ENCODE assay signal across 24 cellular contexts in the genomic region with DNA sequence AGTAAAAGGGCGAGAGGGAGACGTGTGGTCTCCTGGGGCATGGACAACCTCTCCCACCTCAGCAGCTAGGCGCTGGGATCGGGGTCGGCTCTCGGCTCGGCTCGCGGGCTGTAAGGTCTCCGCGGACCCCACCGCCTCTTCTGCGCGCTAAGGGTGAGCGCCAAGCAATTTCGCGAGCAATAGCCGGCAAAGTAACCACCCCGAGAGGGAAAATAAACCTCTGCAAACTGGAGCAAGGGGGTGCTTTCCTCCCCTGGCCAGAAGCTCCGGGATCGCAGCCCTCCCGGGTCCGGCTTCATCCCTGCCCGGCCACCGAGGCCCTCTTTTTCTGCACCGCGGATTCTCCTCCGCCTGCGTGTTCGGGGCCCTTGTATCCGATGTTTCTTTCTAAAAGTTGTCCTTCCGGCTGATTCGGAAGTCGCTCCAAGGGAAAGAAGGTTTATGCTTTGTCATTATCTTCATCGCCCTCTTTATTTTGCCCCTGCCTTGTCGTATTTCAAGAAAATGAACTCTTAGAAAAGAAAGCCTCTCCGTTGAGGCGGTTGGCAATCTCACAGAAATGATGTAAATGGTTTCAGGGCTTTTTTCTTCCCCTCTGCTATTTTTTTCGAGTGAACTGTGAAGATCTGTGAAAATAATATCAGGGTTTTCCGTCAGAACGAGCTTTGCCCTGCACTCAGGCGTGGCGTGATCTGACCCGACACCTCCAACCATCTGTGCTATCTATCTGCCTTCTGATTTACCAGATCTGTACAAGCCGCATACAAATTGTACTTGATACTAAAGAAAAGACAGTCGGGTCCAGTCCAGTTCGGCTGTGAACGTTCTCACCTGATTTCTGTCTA. TPM values are rescaled to one million over a fixed set of nuclear protein-coding genes. Genes with fewer than 3 reads are reported as not detected.
DNase-seq lines count a peak whose midpoint lies in the region; FAIRE-seq and TF ChIP-seq lines count a peak whose summit lies in the region.
"Had no signal": no experiment of that assay in that cellular context is flagged by ENCODE, and none has a peak within 500 bp of the region (broad histone marks: within the 10 kb centered on the region; RNA-seq: fewer than 3 reads in every experiment).

No MANE protein-coding gene starts in this region.

- H3K9me3 ChIP-seq in HUES48 (ENCODE audit: control insufficient read depth, insufficient read depth, low read length) = no peaks in the 10 kb centered on the region
- H3K9me3 ChIP-seq: tibial artery had no signal

- no peak overlapping the region for H3K9ac ChIP-seq in HUES48 (ENCODE audit: low read depth, low read length)

- no peak for TF ChIP-seq CTCF in progenitor cell of endocrine pancreas (IDR thresholded peaks at IDR 0.05; ENCODE audit: unreplicated experiment)

- H3K4me1 Mint-ChIP-seq in progenitor cell of endocrine pancreas (ENCODE audit: low read depth) = no peaks in the 10 kb centered on the region

- H3K27me3 ChIP-seq in HUES48 (ENCODE audit: control insufficient read depth, insufficient read depth, low read length) = peaks cover 100% of the 10 kb centered on the region

- peaks cover 99% of the 10 kb centered on the region for H3K27me3 Mint-ChIP-seq in progenitor cell of endocrine pancreas

- H3K4me3 ChIP-seq in HUES48 (ENCODE audit: low read depth, low read length) (peak overlapping the region; percentile 41), iPS-11a (ENCODE audit: low read depth, low read length) (peak overlapping the region; percentile 9)
- H3K4me3 ChIP-seq: cardiac muscle cell, tibial artery had no signal

- H3K27ac ChIP-seq in HUES48 (ENCODE audit: low read depth, low read length) = no peak overlapping the region
- H3K27ac ChIP-seq: cardiac muscle cell, tibial artery had no signal

- H3K9me3 Mint-ChIP-seq in progenitor cell of endocrine pancreas (ENCODE audit: low read depth) = no peaks in the 10 kb centered on the region
- H3K9me3 Mint-ChIP-seq: stimulated activated naive CD8-positive, alpha-beta T cell treated with anti-CD3 and anti-CD28 coated beads, Interleukin-15, Interleukin-2, amounts not matched to agents 100 ng/mL and 50 ng/mL, for 24 hours had no signal

- DNase-seq in NCI-H2171 treated with DMSO at 0.1 percent for 48 hours (lab: John Stamatoyannopoulos, UW) (peak; percentile 81), progenitor cell of endocrine pancreas (ENCODE audit: low spot score, unreplicated experiment) (no peak), frontal cortex (ENCODE audit: low spot score in 2 of 2) (no peak), RKO (ENCODE audit: low spot score) (no peak)
- no peak for DNase-seq in activated CD8-positive, alpha-beta memory T cell treated with anti-CD3 and anti-CD28 coated beads, Interleukin-2, amount 50 U/mL, for 48 hours
- DNase-seq: activated CD4-positive, alpha-beta T cell treated with anti-CD3 and anti-CD28 coated beads for 4 hours; activated gamma-delta T cell treated with Interleukin-2 at 50 U/mL for 16 hours; CD4-positive, alpha-beta memory T cell; dermis blood vessel endothelial cell; DMS53; HCEC 1CT; left cardiac atrium; naive thymus-derived CD8-positive, alpha-beta T cell; NCI-H524 treated with DMSO at 0.1 percent for 48 hours; small intestine; stimulated activated CD4-positive, alpha-beta T cell treated with anti-CD3 and anti-CD28 coated beads, Interleukin-2, amount 100 ng/mL, for 48 hours; tibial artery had no signal

- FAIRE-seq in frontal cortex (lab: Jason Lieb, UNC) = no peak
- FAIRE-seq: small intestine had no signal

- H3K36me3 Mint-ChIP-seq in progenitor cell of endocrine pancreas (ENCODE audit: insufficient read depth) = no peaks in the 10 kb centered on the region
- H3K36me3 Mint-ChIP-seq: CD4-positive, alpha-beta memory T cell had no signal

- peaks cover 43% of the 10 kb centered on the region for H3K4me1 ChIP-seq in HUES48 (ENCODE audit: control insufficient read depth, insufficient read depth, low read length)

- no peaks in the 10 kb centered on the region for H3K36me3 ChIP-seq in HUES48 (ENCODE audit: control insufficient read depth, insufficient read depth, low read length)
- H3K36me3 ChIP-seq: cardiac muscle cell, tibial artery had no signal

- no peak overlapping the region for H3K4me3 Mint-ChIP-seq in progenitor cell of endocrine pancreas (ENCODE audit: low read depth)
- H3K4me3 Mint-ChIP-seq: stimulated activated naive CD8-positive, alpha-beta T cell treated with anti-CD3 and anti-CD28 coated beads, Interleukin-15, Interleukin-2, amounts not matched to agents 100 ng/mL and 50 ng/mL, for 24 hours had no signal

- peak overlapping the region; percentile 45 for H3K27ac Mint-ChIP-seq in progenitor cell of endocrine pancreas
- H3K27ac Mint-ChIP-seq: CD4-positive, alpha-beta memory T cell; stimulated activated naive CD8-positive, alpha-beta T cell treated with anti-CD3 and anti-CD28 coated beads, Interleukin-15, Interleukin-2, amounts not matched to agents 100 ng/mL and 50 ng/mL, for 24 hours had no signal

RNA-seq across cellular contexts. Expression of gene SIX6, which starts 1.7 kb away (rescaled TPM):
- total RNA-seq in progenitor cell of endocrine pancreas (not detected in 2 replicates), frontal cortex (not detected)
- total RNA-seq: cardiac muscle cell; CD4-positive, alpha-beta memory T cell; dermis blood vessel endothelial cell; HT-29; left cardiac atrium; mesenteric fat pad; naive thymus-derived CD8-positive, alpha-beta T cell; posterior vena cava had no signal

RNA-seq across cellular contexts. Expression of gene C14orf39, which starts 21.3 kb away (rescaled TPM):
- total RNA-seq in progenitor cell of endocrine pancreas (0.73 and 1.4 TPM in 2 replicates), frontal cortex (not detected)
- total RNA-seq: CD4-positive, alpha-beta memory T cell; dermis blood vessel endothelial cell; HT-29; left cardiac atrium; naive thymus-derived CD8-positive, alpha-beta T cell had no signal
